1 cellular context compared by ENCODE assay signal in genomic region chr2:38542248-38542631, GRCh38.
A peak's percentile ranks its signal among the peaks of the same experiment; 100 is the strongest.
TF ChIP-seq lines count a peak whose summit lies in the region.

No MANE protein-coding gene starts in this region.

TF ChIP-seq in SK-N-SH treated with all-trans-retinoic acid at 6 μM for 48 hours, 23 proteins besides CTCF, POLR2A, EP300 and RAD21:
- 0 out of 2 replicates have a peak, but pooled peaks have one; percentile 6 for TF ChIP-seq CREB5 (CRISPR knock-in tag; IDR thresholded peaks at IDR 0.05; ENCODE audit: low read depth)
